Comparison of ENCODE assay signal across 12 cellular contexts in genomic region chr11:134254433-134254832, GRCh38. TPM values are rescaled to one million over a fixed set of nuclear protein-coding genes. Genes with fewer than 3 reads are reported as not detected.
A peak's percentile ranks its signal among the peaks of the same experiment; 100 is the strongest.
DNase-seq lines count a peak whose midpoint lies in the region; ATAC-seq and TF ChIP-seq lines count a peak whose summit lies in the region.
"Had no signal": no experiment of that assay in that cellular context is flagged by ENCODE, and none has a peak within 500 bp of the region (broad histone marks: within the 10 kb centered on the region; RNA-seq: fewer than 3 reads in every experiment).

No MANE protein-coding gene starts in this region.

- no peak for DNase-seq in T-helper 2 cell treated with Interferon-gamma antibody and Interleukin-4, amounts not matched to agents 5 μg/mL and 100 μg/mL, for 36 hours (ENCODE audit: low spot score)
- DNase-seq in T-helper 2 cell (no peak), activated B cell treated with CpG ODN at 0.5 μM for 24 hours (no peak), UCSD-AML1 (lab: John Stamatoyannopoulos, UW; ENCODE audit: unreplicated experiment) (no peak), NCI-H446 treated with DMSO at 0.1 percent for 48 hours (lab: John Stamatoyannopoulos, UW) (no peak)
- DNase-seq: NCI-H1436, testis had no signal

- POLR2A ChIA-PET in activated B cell treated with CpG ODN at 0.5 μM for 24 hours (lab: Charles Lee), result interaction anchor here (1.2 to 3.0 kb wide), 3 partner anchors 22 to 30 kb away, joined by 3 to 37 read pairs (median 13); partner anchors contain the start of genes GLB1L3, NCAPD3 and VPS26B

- H3K27ac Mint-ChIP-seq in T-helper 2 cell treated with Interferon-gamma antibody and Interleukin-4, amounts not matched to agents 5 μg/mL and 100 μg/mL, for 36 hours, result no peak overlapping the region
- H3K27ac Mint-ChIP-seq in activated B cell treated with CpG ODN at 0.5 μM for 24 hours, result no peak overlapping the region
- H3K27ac Mint-ChIP-seq in stimulated activated memory B cell treated with anti-CD40 and anti-IgM and Interleukin-4, amounts not matched to agents 10 μg/mL and 1 μg/mL and 100 μg/mL, for 72 hours, result peak overlapping the region; percentile 92

- H3K36me3 Mint-ChIP-seq in T-helper 2 cell treated with Interferon-gamma antibody and Interleukin-4, amounts not matched to agents 5 μg/mL and 100 μg/mL, for 36 hours (ENCODE audit: low read depth), result peaks cover 21% of the 10 kb centered on the region
- H3K36me3 Mint-ChIP-seq in activated B cell treated with CpG ODN at 0.5 μM for 24 hours (ENCODE audit: low read depth), result peaks cover 35% of the 10 kb centered on the region
- peaks cover 15% of the 10 kb centered on the region for H3K36me3 Mint-ChIP-seq in stimulated activated memory B cell treated with anti-CD40 and anti-IgM and Interleukin-4, amounts not matched to agents 10 μg/mL and 1 μg/mL and 100 μg/mL, for 72 hours

- H3K27me3 Mint-ChIP-seq in T-helper 2 cell treated with Interferon-gamma antibody and Interleukin-4, amounts not matched to agents 5 μg/mL and 100 μg/mL, for 36 hours (ENCODE audit: low read depth), result no peaks in the 10 kb centered on the region
- H3K27me3 Mint-ChIP-seq in activated B cell treated with CpG ODN at 0.5 μM for 24 hours, result no peaks in the 10 kb centered on the region
- no peaks in the 10 kb centered on the region for H3K27me3 Mint-ChIP-seq in stimulated activated memory B cell treated with anti-CD40 and anti-IgM and Interleukin-4, amounts not matched to agents 10 μg/mL and 1 μg/mL and 100 μg/mL, for 72 hours

- H3K4me1 Mint-ChIP-seq in T-helper 2 cell treated with Interferon-gamma antibody and Interleukin-4, amounts not matched to agents 5 μg/mL and 100 μg/mL, for 36 hours (ENCODE audit: low read depth), result peaks cover 33% of the 10 kb centered on the region
- H3K4me1 Mint-ChIP-seq in activated B cell treated with CpG ODN at 0.5 μM for 24 hours, result peaks cover 22% of the 10 kb centered on the region
- H3K4me1 Mint-ChIP-seq in stimulated activated memory B cell treated with anti-CD40 and anti-IgM and Interleukin-4, amounts not matched to agents 10 μg/mL and 1 μg/mL and 100 μg/mL, for 72 hours, result peaks cover 34% of the 10 kb centered on the region

- peak overlapping the region; percentile 99 for H3K4me3 Mint-ChIP-seq in T-helper 2 cell treated with Interferon-gamma antibody and Interleukin-4, amounts not matched to agents 5 μg/mL and 100 μg/mL, for 36 hours
- H3K4me3 Mint-ChIP-seq in activated B cell treated with CpG ODN at 0.5 μM for 24 hours, result peak overlapping the region; percentile 95
- peak overlapping the region; percentile 95 for H3K4me3 Mint-ChIP-seq in stimulated activated memory B cell treated with anti-CD40 and anti-IgM and Interleukin-4, amounts not matched to agents 10 μg/mL and 1 μg/mL and 100 μg/mL, for 72 hours

- intact Hi-C loops in activated B cell treated with CpG ODN at 0.5 μM for 24 hours (cut with micrococcal nuclease), result no loop called here

- no peak for TF ChIP-seq CTCF in activated B cell treated with CpG ODN at 0.5 μM for 24 hours (IDR thresholded peaks at IDR 0.05)

- CTCF ChIA-PET in activated B cell treated with CpG ODN at 0.5 μM for 24 hours (lab: Charles Lee), result interaction anchor here (0.9 kb wide), 1 partner anchor 21 kb away, joined by 3 read pairs; the partner anchor contains the start of gene GLB1L3

- peak overlapping the region; percentile 91 for H3K4me3 ChIP-seq in iPS-11a (ENCODE audit: low read depth, low read length)

- ATAC-seq in activated B cell treated with CpG ODN at 0.5 μM for 24 hours (ENCODE audit: low read depth) (no peak), GM19328 (IDR thresholded peaks at IDR 0.05; ENCODE audit: unreplicated experiment) (no peak)
- no peak for ATAC-seq in stimulated activated memory B cell treated with anti-CD40 and anti-IgM and Interleukin-4, amounts not matched to agents 10 μg/mL and 1 μg/mL and 100 μg/mL, for 72 hours

- H3K9me3 Mint-ChIP-seq in T-helper 2 cell treated with Interferon-gamma antibody and Interleukin-4, amounts not matched to agents 5 μg/mL and 100 μg/mL, for 36 hours, result no peaks in the 10 kb centered on the region
- H3K9me3 Mint-ChIP-seq in activated B cell treated with CpG ODN at 0.5 μM for 24 hours, result no peaks in the 10 kb centered on the region
- no peaks in the 10 kb centered on the region for H3K9me3 Mint-ChIP-seq in stimulated activated memory B cell treated with anti-CD40 and anti-IgM and Interleukin-4, amounts not matched to agents 10 μg/mL and 1 μg/mL and 100 μg/mL, for 72 hours

RNA-seq across cellular contexts. Expression of gene ACAD8, which starts 1.1 kb away (rescaled TPM):
- total RNA-seq in activated B cell treated with CpG ODN at 0.5 μM for 24 hours, result 20.1 and 23.1 TPM in 2 replicates

RNA-seq across cellular contexts. Expression of gene THYN1, which starts 1.3 kb away (rescaled TPM):
- total RNA-seq in activated B cell treated with CpG ODN at 0.5 μM for 24 hours, result 27.7 and 30.6 TPM in 2 replicates

RNA-seq across cellular contexts. Expression of gene GLB1L3, which starts 21.7 kb away (rescaled TPM):
- not detected in 2 replicates for total RNA-seq in activated B cell treated with CpG ODN at 0.5 μM for 24 hours
- total RNA-seq: A172, mesenteric fat pad had no signal

RNA-seq across cellular contexts. Expression of gene VPS26B, which starts 30.0 kb away (rescaled TPM):
- total RNA-seq in activated B cell treated with CpG ODN at 0.5 μM for 24 hours, result 8.9 and 11.4 TPM in 2 replicates

RNA-seq across cellular contexts. Expression of gene NCAPD3, which starts 30.7 kb away (rescaled TPM):
- 22.2 and 22.7 TPM in 2 replicates for total RNA-seq in activated B cell treated with CpG ODN at 0.5 μM for 24 hours
